ENCODE assay signal across 12 cellular contexts in genomic region chrX:78118628-78119027, GRCh38.
"Had no signal": no experiment of that assay in that cellular context is flagged by ENCODE, and none has a peak within 500 bp of the region (broad histone marks: within the 10 kb centered on the region; RNA-seq: fewer than 3 reads in every experiment).

No MANE protein-coding gene starts in this region.

- H3K36me3 ChIP-seq: uterus had no signal

- H3K4me1 ChIP-seq: parathyroid adenoma, SJSA1, tibial artery, uterus had no signal

- DNase-seq: activated CD4-positive, alpha-beta T cell treated with anti-CD3 and anti-CD28 coated beads, Interleukin-2, amount 50 U/mL, for 4 hours; activated effector memory CD4-positive, alpha-beta T cell treated with Interleukin-2 at 50 U/mL for 16 hours; caudate nucleus; endodermal cell; SW 1271; tibial artery; uterus had no signal

- H3K4me3 Mint-ChIP-seq: dendritic cell treated with granulocyte-macrophage colony-stimulating factor and Interleukin-4, amounts not matched to agents 40 ng/mL and 50 ng/mL, for 4 days; endodermal cell; mesothelial cell of epicardium had no signal

- H3K27me3 ChIP-seq: hepatocyte, SJSA1, tibial artery, uterus had no signal

- H3K27me3 Mint-ChIP-seq: dendritic cell treated with granulocyte-macrophage colony-stimulating factor and Interleukin-4, amounts not matched to agents 40 ng/mL and 50 ng/mL, for 4 days had no signal

- H3K27ac Mint-ChIP-seq: dendritic cell treated with granulocyte-macrophage colony-stimulating factor and Interleukin-4, amounts not matched to agents 40 ng/mL and 50 ng/mL, for 4 days; endodermal cell; mesothelial cell of epicardium had no signal

- H3K4me3 ChIP-seq: hepatocyte, SJSA1, tibial artery, uterus had no signal

- H3K9me3 Mint-ChIP-seq: dendritic cell treated with granulocyte-macrophage colony-stimulating factor and Interleukin-4, amounts not matched to agents 40 ng/mL and 50 ng/mL, for 4 days had no signal

- H3K27ac ChIP-seq: hepatocyte, parathyroid adenoma, SJSA1, tibial artery, uterus had no signal

- H3K4me1 Mint-ChIP-seq: endodermal cell, mesothelial cell of epicardium had no signal

- H3K9me3 ChIP-seq: SJSA1, tibial artery, uterus had no signal
